In the genomic region with DNA sequence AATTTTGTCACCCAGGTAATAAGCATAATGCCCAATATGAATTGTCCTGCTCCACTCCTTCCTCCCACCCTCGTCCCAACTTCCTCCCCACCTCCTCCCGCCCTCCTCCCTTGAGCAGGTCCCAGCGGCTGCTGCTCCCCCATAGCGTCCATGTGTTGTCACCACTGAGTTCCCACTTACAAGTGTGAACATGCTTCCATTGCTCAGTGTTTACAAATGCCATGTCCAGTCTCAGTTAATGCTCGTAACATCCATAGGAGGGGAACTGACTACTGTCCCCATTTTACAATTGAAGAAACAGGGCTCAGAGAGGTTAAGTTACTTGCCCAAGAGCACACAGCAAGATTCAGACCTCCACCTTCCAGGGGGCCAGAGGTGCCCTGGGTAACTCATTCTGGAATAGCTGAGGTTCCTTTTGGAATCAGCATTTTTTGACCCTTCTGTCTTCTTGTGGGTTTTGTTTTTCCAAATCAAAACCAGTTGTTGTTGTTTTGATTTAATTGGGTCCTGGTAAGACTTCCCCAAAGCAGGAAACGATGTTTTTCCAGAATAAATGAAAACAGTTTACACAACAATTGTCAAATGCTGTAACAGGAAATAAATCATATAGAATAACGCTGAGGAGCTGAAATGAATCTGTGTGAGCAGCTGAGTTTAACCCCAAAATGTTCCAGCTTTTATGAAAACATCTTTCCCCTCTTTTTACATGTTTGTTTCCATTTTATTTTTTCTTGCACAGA, we compare ENCODE assay signal across 1 cellular context.
A peak's percentile ranks its signal among the peaks of the same experiment; 100 is the strongest.
TF ChIP-seq lines count a peak whose summit lies in the region.

No MANE protein-coding gene starts in this region.

TF ChIP-seq in K562, 482 proteins besides CTCF, POLR2A, EP300 and RAD21 (continued from another document):
- TF ChIP-seq, protein P1, sequence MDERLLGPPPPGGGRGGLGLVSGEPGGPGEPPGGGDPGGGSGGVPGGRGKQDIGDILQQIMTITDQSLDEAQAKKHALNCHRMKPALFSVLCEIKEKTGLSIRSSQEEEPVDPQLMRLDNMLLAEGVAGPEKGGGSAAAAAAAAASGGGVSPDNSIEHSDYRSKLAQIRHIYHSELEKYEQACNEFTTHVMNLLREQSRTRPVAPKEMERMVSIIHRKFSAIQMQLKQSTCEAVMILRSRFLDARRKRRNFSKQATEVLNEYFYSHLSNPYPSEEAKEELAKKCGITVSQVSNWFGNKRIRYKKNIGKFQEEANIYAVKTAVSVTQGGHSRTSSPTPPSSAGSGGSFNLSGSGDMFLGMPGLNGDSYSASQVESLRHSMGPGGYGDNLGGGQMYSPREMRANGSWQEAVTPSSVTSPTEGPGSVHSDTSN (CRISPR knock-in tag; IDR thresholded peaks at IDR 0.05; ENCODE audit: low read depth), result no peak
- TF ChIP-seq, protein P1 (tag; conservative IDR thresholded peaks at IDR 0.05; ENCODE audit: low read depth), result no peak
- no peak for TF ChIP-seq ZNF785 (CRISPR knock-in tag; IDR thresholded peaks at IDR 0.05)
- no peak for TF ChIP-seq HNRNPK (IDR thresholded peaks at IDR 0.05; ENCODE audit: low read depth, low read length, poor library complexity, severe bottlenecking)
- TF ChIP-seq, protein P2, sequence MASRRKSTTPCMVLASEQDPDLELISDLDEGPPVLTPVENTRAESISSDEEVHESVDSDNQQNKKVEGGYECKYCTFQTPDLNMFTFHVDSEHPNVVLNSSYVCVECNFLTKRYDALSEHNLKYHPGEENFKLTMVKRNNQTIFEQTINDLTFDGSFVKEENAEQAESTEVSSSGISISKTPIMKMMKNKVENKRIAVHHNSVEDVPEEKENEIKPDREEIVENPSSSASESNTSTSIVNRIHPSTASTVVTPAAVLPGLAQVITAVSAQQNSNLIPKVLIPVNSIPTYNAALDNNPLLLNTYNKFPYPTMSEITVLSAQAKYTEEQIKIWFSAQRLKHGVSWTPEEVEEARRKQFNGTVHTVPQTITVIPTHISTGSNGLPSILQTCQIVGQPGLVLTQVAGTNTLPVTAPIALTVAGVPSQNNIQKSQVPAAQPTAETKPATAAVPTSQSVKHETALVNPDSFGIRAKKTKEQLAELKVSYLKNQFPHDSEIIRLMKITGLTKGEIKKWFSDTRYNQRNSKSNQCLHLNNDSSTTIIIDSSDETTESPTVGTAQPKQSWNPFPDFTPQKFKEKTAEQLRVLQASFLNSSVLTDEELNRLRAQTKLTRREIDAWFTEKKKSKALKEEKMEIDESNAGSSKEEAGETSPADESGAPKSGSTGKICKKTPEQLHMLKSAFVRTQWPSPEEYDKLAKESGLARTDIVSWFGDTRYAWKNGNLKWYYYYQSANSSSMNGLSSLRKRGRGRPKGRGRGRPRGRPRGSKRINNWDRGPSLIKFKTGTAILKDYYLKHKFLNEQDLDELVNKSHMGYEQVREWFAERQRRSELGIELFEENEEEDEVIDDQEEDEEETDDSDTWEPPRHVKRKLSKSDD (conservative IDR thresholded peaks at IDR 0.05; ENCODE audit: low read length), result no peak
- no peak for TF ChIP-seq TAF7 (tag; IDR thresholded peaks at IDR 0.05)
- TF ChIP-seq ZNF140 (CRISPR knock-in tag; IDR thresholded peaks at IDR 0.05), result no peak
- no peak for TF ChIP-seq ZNF184 (CRISPR knock-in tag; IDR thresholded peaks at IDR 0.05)
- peak; percentile 93 for TF ChIP-seq ZFP36 (IDR thresholded peaks at IDR 0.05; ENCODE audit: low read depth, low read length, partially characterized antibody)
- peak; percentile 51; the same call in 1 of the 2 replicates for TF ChIP-seq HDAC2 (IDR thresholded peaks at IDR 0.05)
- TF ChIP-seq SMARCC2 (IDR thresholded peaks at IDR 0.05; ENCODE audit: low read depth), result no peak
- TF ChIP-seq PHF20 (IDR thresholded peaks at IDR 0.05; ENCODE audit: partially characterized antibody), result no peak
- TF ChIP-seq HOXB6 (CRISPR knock-in tag; IDR thresholded peaks at IDR 0.05; ENCODE audit: borderline replicate concordance), result no peak
- no peak for TF ChIP-seq FOSL1 (tag; conservative IDR thresholded peaks at IDR 0.05)
- no peak for TF ChIP-seq PURB (CRISPR knock-in tag; IDR thresholded peaks at IDR 0.05; ENCODE audit: low read depth)
- peak; percentile 94 for TF ChIP-seq BCOR (IDR thresholded peaks at IDR 0.05)
- TF ChIP-seq BRD4 (IDR thresholded peaks at IDR 0.05), result no peak
- 0 out of 2 replicates have a peak, but pooled peaks have one; percentile 27 for TF ChIP-seq PTBP1 (IDR thresholded peaks at IDR 0.05; ENCODE audit: low read depth, low read length)
TF ChIP-seq in K562: peak in this region for 10.
